In the genomic region with DNA sequence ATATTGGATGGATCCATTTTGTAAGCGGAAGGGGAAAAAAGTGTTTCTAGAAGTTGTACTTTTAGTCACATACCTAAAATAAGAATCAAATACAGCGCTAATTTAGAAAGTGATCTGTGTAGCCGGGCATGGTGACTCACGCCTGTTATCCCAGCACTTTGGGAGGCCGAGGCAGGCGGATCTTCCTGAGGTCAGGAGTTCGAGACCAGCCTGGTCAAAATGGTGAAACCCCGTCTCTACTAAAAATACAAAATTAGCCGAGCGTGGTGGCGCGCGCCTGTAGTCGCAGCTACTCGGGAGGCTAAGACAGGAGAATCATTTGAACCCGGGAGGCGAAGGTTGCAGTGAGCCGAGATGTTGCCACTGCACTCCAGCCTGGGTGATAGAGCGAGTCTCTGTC, we compare ENCODE assay signal across 8 cellular contexts. TPM values are rescaled to one million over a fixed set of nuclear protein-coding genes. Genes with fewer than 3 reads are reported as not detected.
DNase-seq lines count a peak whose midpoint lies in the region; ATAC-seq, FAIRE-seq and TF ChIP-seq lines count a peak whose summit lies in the region.
"Not testable (repeated sequence)": the region's sequence is repeated elsewhere in the genome, so short reads cannot be mapped to it uniquely, and the experiment has no call there.

No MANE protein-coding gene starts in this region.

- H3K4me2 ChIP-seq in A549 (peak overlapping the region; percentile 82), GM23338 (peak overlapping the region; percentile 72), OCI-LY3 (ENCODE audit: low read length) (peak overlapping the region; percentile 67)

- TF ChIP-seq CTCF in A549 (IDR thresholded peaks at IDR 0.05); GM23338 (conservative IDR thresholded peaks at IDR 0.05; ENCODE audit: low read depth in 2 of 2); OCI-LY3 (IDR thresholded peaks at IDR 0.05; ENCODE audit: low read depth, low read length); choroid plexus epithelial cell (conservative IDR thresholded peaks at IDR 0.05; ENCODE audit: low read depth, low read length); heart right ventricle (IDR thresholded peaks at IDR 0.05): not testable (repeated sequence)

- not testable (repeated sequence) for TF ChIP-seq POLR2A in A549 (IDR thresholded peaks at IDR 0.05; ENCODE audit: low read length)

- CTCF ChIA-PET in A549 (lab: Yijun Ruan, JAX): not testable (repeated sequence)
- CTCF ChIA-PET in activated CD8-positive, alpha-beta memory T cell treated with anti-CD3 and anti-CD28 coated beads, Interleukin-2, amount 10 ng/mL, durations not matched to agents 7 days and 5 days (lab: Charles Lee): interaction anchor here (1.0 to 1.5 kb wide), 4 partner anchors 11 to 54 kb away, joined by 3 to 8 read pairs (median 4); no protein-coding TSS in a partner anchor

- WGBS in A549 (ENCODE audit: missing lambda C conversion rate): 71% methylated on average over 19 of the region's 19 CpGs
- 81 to 84% methylated on average over 19 of the region's 19 CpGs for WGBS in heart right ventricle, 2 donors

- not testable (repeated sequence) for H3K9me3 Mint-ChIP-seq in GM23338; activated CD8-positive, alpha-beta memory T cell treated with anti-CD3 and anti-CD28 coated beads, Interleukin-2, amount 10 ng/mL, durations not matched to agents 7 days and 5 days (ENCODE audit: low read depth)

- H3K9me2 ChIP-seq in GM23338 (ENCODE audit: insufficient read depth): not testable (repeated sequence)

- not testable (repeated sequence) for TF ChIP-seq RAD21 in A549 (conservative IDR thresholded peaks at IDR 0.05 in 1 of 2, IDR thresholded peaks at IDR 0.05 in 1 of 2)

- H3K4me3 ChIP-seq in A549: peak overlapping the region; percentile 80
- H3K4me3 ChIP-seq in GM23338: peak overlapping the region; percentile 48
- H3K4me3 ChIP-seq in OCI-LY3 (ENCODE audit: low read length): peak overlapping the region; percentile 83
- peak overlapping the region; percentile 51 for H3K4me3 ChIP-seq in choroid plexus epithelial cell (ENCODE audit: low read depth, low read length)
- peak overlapping the region; percentile 4 to 99 (median 93) for H3K4me3 ChIP-seq in heart right ventricle
- H3K4me3 ChIP-seq in muscle layer of colon (ENCODE audit: low read depth in 1 of 2, low read length in 2 of 2): peak overlapping the region; percentile 51 to 97
- peak overlapping the region; percentile 78 to 97 (median 92) for H3K4me3 ChIP-seq in skeletal muscle tissue (ENCODE audit: low read length in 3 of 3)

- H3K36me3 Mint-ChIP-seq in GM23338 (ENCODE audit: low read depth): peaks cover 18% of the 10 kb centered on the region
- peaks cover 22% of the 10 kb centered on the region for H3K36me3 Mint-ChIP-seq in activated CD8-positive, alpha-beta memory T cell treated with anti-CD3 and anti-CD28 coated beads, Interleukin-2, amount 10 ng/mL, durations not matched to agents 7 days and 5 days

- H3K4me1 ChIP-seq in A549 (peaks cover 48% of the 10 kb centered on the region), OCI-LY3 (ENCODE audit: low read length) (peaks cover 42% of the 10 kb centered on the region), heart right ventricle (peaks cover 0 to 37% (median 26%) of the 10 kb centered on the region in 9 donors), muscle layer of colon (ENCODE audit: insufficient read depth, low read length) (peaks cover 12% of the 10 kb centered on the region), skeletal muscle tissue (ENCODE audit: control insufficient read depth in 3 of 3, insufficient read depth in 3 of 3, low read length in 3 of 3) (peaks cover 1 to 15% (median 12%) of the 10 kb centered on the region in 3 donors)
- H3K4me1 ChIP-seq in GM23338 (ENCODE audit: insufficient read depth): not testable (repeated sequence)

- not testable (repeated sequence) for H3K36me3 ChIP-seq in GM23338 (ENCODE audit: insufficient read depth); heart right ventricle; muscle layer of colon (ENCODE audit: insufficient read depth, low read length); skeletal muscle tissue (ENCODE audit: control insufficient read depth in 3 of 3, insufficient read depth in 3 of 3, low read length in 3 of 3)
- peaks cover 18% of the 10 kb centered on the region for H3K36me3 ChIP-seq in OCI-LY3 (replicated peaks; ENCODE audit: low read depth, low read length)

- H3K79me2 ChIP-seq in GM23338 (replicated peaks; ENCODE audit: insufficient read depth) (peaks cover 40% of the 10 kb centered on the region), OCI-LY3 (ENCODE audit: low read length) (peaks cover 40% of the 10 kb centered on the region)

- not testable (repeated sequence) for H3K9me3 ChIP-seq in A549; OCI-LY3 (ENCODE audit: insufficient read depth, low read length); heart right ventricle; muscle layer of colon (ENCODE audit: low read length); skeletal muscle tissue (ENCODE audit: control insufficient read depth in 3 of 3, low read length in 3 of 3)

- H4K20me1 ChIP-seq in GM23338 (replicated peaks; ENCODE audit: insufficient read depth) (peaks cover 12% of the 10 kb centered on the region), OCI-LY3 (ENCODE audit: insufficient read depth, low read length) (peaks cover 27% of the 10 kb centered on the region)

- FAIRE-seq in A549 (lab: Jason Lieb, UNC): not testable (repeated sequence)

- H3K4me1 Mint-ChIP-seq in GM23338: not testable (repeated sequence)
- H3K4me1 Mint-ChIP-seq in activated CD8-positive, alpha-beta memory T cell treated with anti-CD3 and anti-CD28 coated beads, Interleukin-2, amount 10 ng/mL, durations not matched to agents 7 days and 5 days: peaks cover 49% of the 10 kb centered on the region

- H3K27me3 ChIP-seq in GM23338 (ENCODE audit: insufficient read depth); OCI-LY3 (ENCODE audit: low read depth, low read length); heart right ventricle; muscle layer of colon (ENCODE audit: control insufficient read depth in 1 of 2, insufficient read depth in 2 of 2, low read length in 2 of 2); skeletal muscle tissue (ENCODE audit: control insufficient read depth in 3 of 3, insufficient read depth in 3 of 3, low read length in 3 of 3): not testable (repeated sequence)

- not testable (repeated sequence) for H3K27me3 Mint-ChIP-seq in GM23338 (ENCODE audit: insufficient read depth, low read depth, poor library complexity); activated CD8-positive, alpha-beta memory T cell treated with anti-CD3 and anti-CD28 coated beads, Interleukin-2, amount 10 ng/mL, durations not matched to agents 7 days and 5 days

- intact Hi-C loops in heart right ventricle (cut with DNase I): loop anchor here in 4 of 10 donors (5.0 to 10.0 kb wide), 3 partner anchors 108 to 118 kb away; a partner anchor contains a TSS

- H3K27ac Mint-ChIP-seq in GM23338: peak overlapping the region; percentile 98
- peak overlapping the region; percentile 94 for H3K27ac Mint-ChIP-seq in activated CD8-positive, alpha-beta memory T cell treated with anti-CD3 and anti-CD28 coated beads, Interleukin-2, amount 10 ng/mL, durations not matched to agents 7 days and 5 days

- POLR2A ChIA-PET in A549 (lab: Yijun Ruan, JAX): interaction anchor here (1.1 to 2.0 kb wide), 6 partner anchors 12 to 87 kb away, joined by 4 to 14 read pairs (median 6); no protein-coding TSS in a partner anchor

- not testable (repeated sequence) for ATAC-seq in A549; GM23338; activated CD8-positive, alpha-beta memory T cell treated with anti-CD3 and anti-CD28 coated beads, Interleukin-2, amount 10 ng/mL, durations not matched to agents 7 days and 5 days; heart right ventricle

- TF ChIP-seq EP300 in A549 (IDR thresholded peaks at IDR 0.05): not testable (repeated sequence)

- peak overlapping the region; percentile 99 for H3K4me3 Mint-ChIP-seq in GM23338
- peak overlapping the region; percentile 95 for H3K4me3 Mint-ChIP-seq in activated CD8-positive, alpha-beta memory T cell treated with anti-CD3 and anti-CD28 coated beads, Interleukin-2, amount 10 ng/mL, durations not matched to agents 7 days and 5 days

- not testable (repeated sequence) for DNase-seq in A549 (ENCODE audit: low read depth in 1 of 2, low spot score in 1 of 2); GM23338 (ENCODE audit: low spot score); activated CD8-positive, alpha-beta memory T cell treated with anti-CD3 and anti-CD28 coated beads, Interleukin-2, amount 10 ng/mL, durations not matched to agents 7 days and 5 days; choroid plexus epithelial cell (ENCODE audit: low read depth); heart right ventricle

- H3F3A ChIP-seq in GM23338 (replicated peaks; ENCODE audit: low read depth): not testable (repeated sequence)

- not testable (repeated sequence) for H2AFZ ChIP-seq in GM23338
- peak overlapping the region; percentile 8; the same call in 1 of the 2 replicates for H2AFZ ChIP-seq in OCI-LY3 (ENCODE audit: low read depth, low read length)

- H3K27ac ChIP-seq in A549 (peak overlapping the region; percentile 83 to 86), GM23338 (ENCODE audit: low read depth) (peak overlapping the region; percentile 89), OCI-LY3 (ENCODE audit: low read length) (peak overlapping the region; percentile 99), heart right ventricle (peak overlapping the region in 9 of 10 donors; percentile 17 to 99 (median 98)), muscle layer of colon (ENCODE audit: low read depth, low read length) (peak overlapping the region; percentile 96), skeletal muscle tissue (ENCODE audit: low read depth, low read length) (peak overlapping the region; percentile 100)

- H3K9ac ChIP-seq in OCI-LY3 (ENCODE audit: low read length) (peak overlapping the region; percentile 65), muscle layer of colon (ENCODE audit: low read length) (peak overlapping the region; percentile 40), skeletal muscle tissue (ENCODE audit: low read depth in 1 of 3, low read length in 3 of 3) (peak overlapping the region in 2 of 3 donors; percentile 80 to 96)

RNA-seq across cellular contexts. Expression of a gene that starts 1.0 kb away (rescaled TPM):
- polyA plus RNA-seq in A549 (2011; rRNA removed) (23.7 and 28.8 TPM in 2 replicates), A549 (2017; fragmentation: RNase III; extraction: RNeasy Plus Mini Kit Qiagen cat#74134 plus additional on column Dnase treatment) (39.1 to 41.6 TPM (median 40.1 TPM) in 3 replicates), GM23338 (2016; fragmentation: Nextera tagmentation; extraction: Ambion mirVana) (89.9 and 98.1 TPM in 2 replicates), heart right ventricle (10 to 100 TPM; 14.8 to 31.7 TPM)
- polyA plus RNA-seq in A549 (2012; cell fraction: cytosol; rRNA removed): 28.6 and 32.2 TPM in 2 replicates
- 28.2 and 33.2 TPM in 2 replicates for polyA plus RNA-seq in A549 (2012; cell fraction: nucleus; rRNA removed)
- polyA minus RNA-seq in A549 (2011; rRNA and poly(A)+ RNA removed): 13.6 and 20.5 TPM in 2 replicates
- total RNA-seq in GM23338 (2014; rRNA removed; shearing (Covaris generic)): 57.4 and 62.1 TPM in 2 replicates
- 10 to 100 TPM; 57.3 to 64.4 TPM for total RNA-seq in activated CD8-positive, alpha-beta memory T cell treated with anti-CD3 and anti-CD28 coated beads, Interleukin-2, amount 10 ng/mL, durations not matched to agents 7 days and 5 days
- total RNA-seq in heart right ventricle (10 to 100 TPM; 33.9 to 56.0 (median 43.8) TPM), skeletal muscle tissue (23.5 TPM)
